Comparison of ENCODE assay signal across 13 cellular contexts in genomic region chr3:194496217-194496881, GRCh38. TPM values are rescaled to one million over a fixed set of nuclear protein-coding genes. Genes with fewer than 3 reads are reported as not detected.
DNase-seq lines count a peak whose midpoint lies in the region; ATAC-seq and TF ChIP-seq lines count a peak whose summit lies in the region.
"Had no signal": no experiment of that assay in that cellular context is flagged by ENCODE, and none has a peak within 500 bp of the region (broad histone marks: within the 10 kb centered on the region; RNA-seq: fewer than 3 reads in every experiment).

No MANE protein-coding gene starts in this region.

- H3K4me2 ChIP-seq in OCI-LY1 (ENCODE audit: low read length) = peak overlapping the region; percentile 39; the same call in 1 of the 2 replicates

- no peaks in the 10 kb centered on the region for H3K27me3 ChIP-seq in OCI-LY1 (ENCODE audit: insufficient read depth, low read length)
- H3K27me3 ChIP-seq in SJCRH30 = no peaks in the 10 kb centered on the region
- H3K27me3 ChIP-seq: neutrophil had no signal

- H3K27ac ChIP-seq in OCI-LY1 (ENCODE audit: low read depth, low read length, poor library complexity, severe bottlenecking) = peak overlapping the region; percentile 51
- H3K27ac ChIP-seq in SJCRH30 = no peak overlapping the region
- H3K27ac ChIP-seq: neutrophil had no signal

- H4K20me1 ChIP-seq in OCI-LY1 (ENCODE audit: insufficient read depth, low read length) = no peaks in the 10 kb centered on the region

- H3K36me3 ChIP-seq in OCI-LY1 (ENCODE audit: insufficient read depth, low read length) = peaks cover 19% of the 10 kb centered on the region; the same call in 1 of the 2 replicates
- H3K36me3 ChIP-seq in SJCRH30 = no peaks in the 10 kb centered on the region
- H3K36me3 ChIP-seq: neutrophil had no signal

- peak; percentile 49 for ATAC-seq in HG02763 (IDR thresholded peaks at IDR 0.05; ENCODE audit: unreplicated experiment)
- peak; percentile 38 for ATAC-seq in left lobe of liver
- ATAC-seq in GM18907 (IDR thresholded peaks at IDR 0.05; ENCODE audit: unreplicated experiment) = no peak

- no peaks in the 10 kb centered on the region for H3K9me2 ChIP-seq in OCI-LY1 (ENCODE audit: low read depth, low read length)

- TF ChIP-seq CTCF in GM12865 (IDR thresholded peaks at IDR 0.05; ENCODE audit: insufficient read depth, low read depth, low read length, missing control alignments) (no peak), OCI-LY1 (IDR thresholded peaks at IDR 0.05; ENCODE audit: low read length) (no peak)

- DNase-seq in GM12865 (ENCODE audit: low read depth) (peak; percentile 48), left lobe of liver (ENCODE audit: low spot score) (no peak), SJCRH30 (no peak), DMS53 (lab: John Stamatoyannopoulos, UW) (no peak), activated gamma-delta T cell treated with Interleukin-2 at 50 U/mL for 16 hours (no peak)
- DNase-seq: activated effector memory CD4-positive, alpha-beta T cell treated with anti-CD3 and anti-CD28 coated beads, Interleukin-2, amount 50 U/mL, for 16 hours; Caco-2; kidney glomerular epithelial cell; NCI-H1105 had no signal

- H3K4me1 ChIP-seq in OCI-LY1 (ENCODE audit: insufficient read depth, low read length, severe bottlenecking) (peaks cover 50% of the 10 kb centered on the region), SJCRH30 (peaks cover 27% of the 10 kb centered on the region)

- H3K4me3 ChIP-seq in GM12865 (ENCODE audit: low read depth, low read length) (no peak overlapping the region), OCI-LY1 (ENCODE audit: low read depth, low read length, poor library complexity, severe bottlenecking) (no peak overlapping the region), SJCRH30 (no peak overlapping the region)

- H2AFZ ChIP-seq in OCI-LY1 (ENCODE audit: low read length) = no peak overlapping the region

- H3K9me3 ChIP-seq in OCI-LY1 (ENCODE audit: low read length) (no peaks in the 10 kb centered on the region), SJCRH30 (replicated peaks) (no peaks in the 10 kb centered on the region)
- H3K9me3 ChIP-seq: Caco-2, neutrophil had no signal

- peak overlapping the region; percentile 17; the same call in 1 of the 2 replicates for H3K9ac ChIP-seq in OCI-LY1 (ENCODE audit: low read length)

- H3K79me2 ChIP-seq in OCI-LY1 (ENCODE audit: insufficient read depth, low read length) = no peaks in the 10 kb centered on the region

- H3F3A ChIP-seq in OCI-LY1 (ENCODE audit: insufficient read depth, low read length) = no peaks in the 10 kb centered on the region

RNA-seq across cellular contexts. Expression of gene ATP13A3, which starts 9.5 kb away (rescaled TPM):
- total RNA-seq in left lobe of liver = 141 TPM
- 129 and 155 TPM in 2 replicates for total RNA-seq in SJCRH30 (2014; rRNA removed; shearing (Covaris generic))
